1 cellular context compared by ENCODE assay signal in the genomic region with DNA sequence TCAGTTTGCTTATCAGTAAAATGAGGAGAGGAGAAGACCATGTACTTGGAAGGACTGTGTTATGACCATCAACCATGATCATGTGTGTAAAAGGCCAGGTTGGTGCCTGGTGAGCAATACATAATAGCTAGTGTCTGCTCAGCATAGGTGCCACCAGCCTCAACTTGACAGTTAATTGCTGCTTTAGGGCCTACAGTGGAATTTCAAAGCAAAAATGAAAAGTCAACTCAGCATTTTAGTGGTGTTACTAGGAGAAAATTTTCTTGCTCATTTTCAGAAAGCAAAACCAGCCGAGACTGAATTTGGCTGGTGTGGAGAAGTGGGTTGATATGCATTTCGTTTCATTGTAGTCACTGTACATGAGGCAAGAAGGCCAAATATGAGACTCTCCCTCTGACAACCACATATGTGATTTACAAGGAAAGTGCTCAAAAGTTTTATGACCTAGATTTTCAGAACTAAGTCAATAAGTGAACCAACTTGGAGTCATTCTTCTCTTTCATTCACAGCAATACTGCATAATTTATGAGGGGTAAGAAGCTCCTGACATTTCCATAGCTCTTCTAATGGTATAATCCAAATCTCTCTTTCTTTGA.
TF ChIP-seq lines count a peak whose summit lies in the region.

No MANE protein-coding gene starts in this region.

TF ChIP-seq in K562, 482 proteins besides CTCF, POLR2A, EP300 and RAD21 (continued from another document):
- TF ChIP-seq, protein P1, sequence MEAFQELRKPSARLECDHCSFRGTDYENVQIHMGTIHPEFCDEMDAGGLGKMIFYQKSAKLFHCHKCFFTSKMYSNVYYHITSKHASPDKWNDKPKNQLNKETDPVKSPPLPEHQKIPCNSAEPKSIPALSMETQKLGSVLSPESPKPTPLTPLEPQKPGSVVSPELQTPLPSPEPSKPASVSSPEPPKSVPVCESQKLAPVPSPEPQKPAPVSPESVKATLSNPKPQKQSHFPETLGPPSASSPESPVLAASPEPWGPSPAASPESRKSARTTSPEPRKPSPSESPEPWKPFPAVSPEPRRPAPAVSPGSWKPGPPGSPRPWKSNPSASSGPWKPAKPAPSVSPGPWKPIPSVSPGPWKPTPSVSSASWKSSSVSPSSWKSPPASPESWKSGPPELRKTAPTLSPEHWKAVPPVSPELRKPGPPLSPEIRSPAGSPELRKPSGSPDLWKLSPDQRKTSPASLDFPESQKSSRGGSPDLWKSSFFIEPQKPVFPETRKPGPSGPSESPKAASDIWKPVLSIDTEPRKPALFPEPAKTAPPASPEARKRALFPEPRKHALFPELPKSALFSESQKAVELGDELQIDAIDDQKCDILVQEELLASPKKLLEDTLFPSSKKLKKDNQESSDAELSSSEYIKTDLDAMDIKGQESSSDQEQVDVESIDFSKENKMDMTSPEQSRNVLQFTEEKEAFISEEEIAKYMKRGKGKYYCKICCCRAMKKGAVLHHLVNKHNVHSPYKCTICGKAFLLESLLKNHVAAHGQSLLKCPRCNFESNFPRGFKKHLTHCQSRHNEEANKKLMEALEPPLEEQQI (IDR thresholded peaks at IDR 0.05), result no peak
- TF ChIP-seq TAF15 (IDR thresholded peaks at IDR 0.05; ENCODE audit: low read depth, low read length) (no peak), MAFK (IDR thresholded peaks at IDR 0.05; ENCODE audit: low read length) (peak; percentile 46; the same call in 1 of the 2 replicates), MIER1 (IDR thresholded peaks at IDR 0.05; ENCODE audit: low read depth) (no peak), SREBF1 (IDR thresholded peaks at IDR 0.05; ENCODE audit: borderline replicate concordance, low read depth, low read length) (no peak), ZNF316 (IDR thresholded peaks at IDR 0.05) (peak; percentile 88), CHD2 (IDR thresholded peaks at IDR 0.05; ENCODE audit: low read depth, low read length) (no peak)
- TF ChIP-seq, protein P2, sequence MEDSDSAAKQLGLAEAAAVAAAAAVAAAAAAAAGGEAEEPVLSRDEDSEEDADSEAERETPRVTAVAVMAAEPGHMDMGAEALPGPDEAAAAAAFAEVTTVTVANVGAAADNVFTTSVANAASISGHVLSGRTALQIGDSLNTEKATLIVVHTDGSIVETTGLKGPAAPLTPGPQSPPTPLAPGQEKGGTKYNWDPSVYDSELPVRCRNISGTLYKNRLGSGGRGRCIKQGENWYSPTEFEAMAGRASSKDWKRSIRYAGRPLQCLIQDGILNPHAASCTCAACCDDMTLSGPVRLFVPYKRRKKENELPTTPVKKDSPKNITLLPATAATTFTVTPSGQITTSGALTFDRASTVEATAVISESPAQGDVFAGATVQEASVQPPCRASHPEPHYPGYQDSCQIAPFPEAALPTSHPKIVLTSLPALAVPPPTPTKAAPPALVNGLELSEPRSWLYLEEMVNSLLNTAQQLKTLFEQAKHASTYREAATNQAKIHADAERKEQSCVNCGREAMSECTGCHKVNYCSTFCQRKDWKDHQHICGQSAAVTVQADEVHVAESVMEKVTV (CRISPR knock-in tag; IDR thresholded peaks at IDR 0.05), result no peak
